In genomic region chr19:9250630-9251029, GRCh38 we compare ENCODE assay signal across 29 cellular contexts. TPM values are rescaled to one million over a fixed set of nuclear protein-coding genes. Genes with fewer than 3 reads are reported as not detected.
"Had no signal": no experiment of that assay in that cellular context is flagged by ENCODE, and none has a peak within 500 bp of the region (broad histone marks: within the 10 kb centered on the region; RNA-seq: fewer than 3 reads in every experiment).

TSS of gene OR7E24 (plus strand) at chr19:9250930. CDS start at chr19:9251044, 114 bp downstream.

- ATAC-seq: stimulated activated memory B cell treated with anti-CD40 and anti-IgM and Interleukin-4, amounts not matched to agents 10 μg/mL and 1 μg/mL and 100 μg/mL, for 72 hours; stimulated activated naive B cell treated with anti-CD40 and anti-IgM and Interleukin-4, amounts not matched to agents 10 μg/mL and 1 μg/mL and 100 μg/mL, for 72 hours; upper lobe of right lung had no signal

- H3K9me3 ChIP-seq: testis, thoracic aorta, thyroid gland, tibial artery, transverse colon, upper lobe of left lung, upper lobe of right lung, uterus, vagina had no signal

- H3K9me3 Mint-ChIP-seq: type B pancreatic cell had no signal

- H3K27ac ChIP-seq: stomach, suprapubic skin, testis, thoracic aorta, thyroid gland, tibial artery, tibial nerve, transverse colon, upper lobe of left lung, upper lobe of right lung, uterus, vagina had no signal

- H3K27me3 ChIP-seq: stomach, suprapubic skin, testis, thyroid gland, tibial artery, tibial nerve, transverse colon, upper lobe of left lung, upper lobe of right lung, uterus, vagina had no signal

- H3K27ac Mint-ChIP-seq: stimulated activated effector memory CD8-positive, alpha-beta T cell treated with anti-CD3 and anti-CD28 coated beads, Interleukin-12 subunit alpha, Interleukin-12 subunit beta, amount 100 ng/mL, for 72 hours; stimulated activated memory B cell treated with anti-CD40 and anti-IgM and Interleukin-4, amounts not matched to agents 10 μg/mL and 1 μg/mL and 100 μg/mL, for 72 hours; stimulated activated naive B cell treated with anti-CD40 and anti-IgM and Interleukin-4, amounts not matched to agents 10 μg/mL and 1 μg/mL and 100 μg/mL, for 72 hours; stimulated activated naive CD8-positive, alpha-beta T cell treated with anti-CD3 and anti-CD28 coated beads, Interleukin-15, Interleukin-2, amounts not matched to agents 100 ng/mL and 50 ng/mL, for 24 hours; type B pancreatic cell had no signal

- H3K27me3 Mint-ChIP-seq: type B pancreatic cell had no signal

- H3K4me3 Mint-ChIP-seq: stimulated activated effector memory CD8-positive, alpha-beta T cell treated with anti-CD3 and anti-CD28 coated beads, Interleukin-12 subunit alpha, Interleukin-12 subunit beta, amount 100 ng/mL, for 72 hours; stimulated activated memory B cell treated with anti-CD40 and anti-IgM and Interleukin-4, amounts not matched to agents 10 μg/mL and 1 μg/mL and 100 μg/mL, for 72 hours; stimulated activated naive B cell treated with anti-CD40 and anti-IgM and Interleukin-4, amounts not matched to agents 10 μg/mL and 1 μg/mL and 100 μg/mL, for 72 hours; stimulated activated naive CD8-positive, alpha-beta T cell treated with anti-CD3 and anti-CD28 coated beads, Interleukin-15, Interleukin-2, amounts not matched to agents 100 ng/mL and 50 ng/mL, for 24 hours; type B pancreatic cell had no signal

- H3K4me1 ChIP-seq: stomach, suprapubic skin, testis, thyroid gland, tibial artery, tibial nerve, transverse colon, upper lobe of left lung, upper lobe of right lung, uterus, vagina had no signal

- DNase-seq: stimulated activated CD4-positive, alpha-beta T cell treated with anti-CD3 and anti-CD28 coated beads, Interleukin-2, amount 100 ng/mL, for 24 hours; stimulated activated CD4-positive, alpha-beta T cell treated with anti-CD3 and anti-CD28 coated beads, Interleukin-2, amount 100 ng/mL, for 48 hours; stimulated activated CD4-positive, alpha-beta T cell treated with anti-CD3 and anti-CD28 coated beads, Interleukin-4, amount 100 ng/mL, for 1 hour; stimulated activated CD4-positive, alpha-beta T cell treated with anti-CD3 and anti-CD28 coated beads, Interleukin-4, amount 100 ng/mL, for 24 hours; stimulated activated CD4-positive, alpha-beta T cell treated with anti-CD3 and anti-CD28 coated beads, Interleukin-4, amount 100 ng/mL, for 4 hours; stimulated activated CD8-positive, alpha-beta memory T cell treated with anti-CD3 and anti-CD28 coated beads, Interleukin-4, amount 100 ng/mL, for 48 hours; stimulated activated naive B cell treated with anti-CD40 and anti-IgM and Interleukin-4, amounts not matched to agents 10 μg/mL and 1 μg/mL and 100 μg/mL, for 72 hours; stimulated activated naive CD4-positive, alpha-beta T cell; stimulated activated naive CD4-positive, alpha-beta T cell treated with Interleukin-2 at 50 U/mL for 16 hours; stomach; substantia nigra; testis; thyroid gland; tibial artery; transverse colon; trophoblast cell; upper lobe of left lung; upper lobe of right lung; uterus had no signal

- H3K4me1 Mint-ChIP-seq: stimulated activated effector memory CD8-positive, alpha-beta T cell treated with anti-CD3 and anti-CD28 coated beads, Interleukin-12 subunit alpha, Interleukin-12 subunit beta, amount 100 ng/mL, for 72 hours; stimulated activated memory B cell treated with anti-CD40 and anti-IgM and Interleukin-4, amounts not matched to agents 10 μg/mL and 1 μg/mL and 100 μg/mL, for 72 hours; stimulated activated naive B cell treated with anti-CD40 and anti-IgM and Interleukin-4, amounts not matched to agents 10 μg/mL and 1 μg/mL and 100 μg/mL, for 72 hours had no signal

- H3K36me3 ChIP-seq: stomach, suprapubic skin, thoracic aorta, thyroid gland, tibial artery, tibial nerve, transverse colon, upper lobe of left lung, upper lobe of right lung, uterus, vagina had no signal

- H3K4me3 ChIP-seq: stomach, suprapubic skin, testis, thoracic aorta, thyroid gland, tibial artery, tibial nerve, transverse colon, upper lobe of left lung, upper lobe of right lung, uterus, vagina had no signal

RNA-seq across cellular contexts. Expression of gene OR7E24, which starts in this region (rescaled TPM):
- polyA plus RNA-seq: stomach, thymus, urinary bladder had no signal
